Comparison of ENCODE assay signal across 8 cellular contexts in genomic region chr1:173477286-173478098, GRCh38. TPM values are rescaled to one million over a fixed set of nuclear protein-coding genes. Genes with fewer than 3 reads are reported as not detected.
A peak's percentile ranks its signal among the peaks of the same experiment; 100 is the strongest.
DNase-seq lines count a peak whose midpoint lies in the region; ATAC-seq and TF ChIP-seq lines count a peak whose summit lies in the region.

Gene PRDX6 (plus strand): TSS chr1:173477335. CDS start chr1:173477398, 63 bp downstream.

- peaks cover 36% of the 10 kb centered on the region for H3K4me1 ChIP-seq in mucosa of descending colon (ENCODE audit: low read depth)
- H3K4me1 ChIP-seq in suprapubic skin, result peaks cover 38% of the 10 kb centered on the region

- peaks cover 63% of the 10 kb centered on the region for H3K4me1 Mint-ChIP-seq in activated CD8-positive, alpha-beta T cell treated with anti-CD3 and anti-CD28 coated beads for 36 hours (ENCODE audit: low read depth)

- H3K36me3 ChIP-seq in BJ (ENCODE audit: control insufficient read depth, insufficient read depth, low read length) (peaks cover 8% of the 10 kb centered on the region), mucosa of descending colon (ENCODE audit: low read depth) (peaks cover 8% of the 10 kb centered on the region), suprapubic skin (peaks cover 15% of the 10 kb centered on the region)

- no peaks in the 10 kb centered on the region for H3K9me3 Mint-ChIP-seq in activated CD8-positive, alpha-beta T cell treated with anti-CD3 and anti-CD28 coated beads for 36 hours

- H3K9me3 ChIP-seq in mucosa of descending colon (no peaks in the 10 kb centered on the region), suprapubic skin (no peaks in the 10 kb centered on the region)

- intact Hi-C loops in activated CD8-positive, alpha-beta T cell treated with anti-CD3 and anti-CD28 coated beads for 36 hours (cut with micrococcal nuclease), result loop anchor here (2.0 kb wide), 1 partner anchor 47 kb away; no protein-coding TSS in a partner anchor
- intact Hi-C loops in mucosa of descending colon (cut with DNase I, micrococcal nuclease), result loop anchor here in 1 of 2 donors (5.0 kb wide), 1 partner anchor 45 kb away; no protein-coding TSS in a partner anchor

- TF ChIP-seq CTCF in BJ (IDR thresholded peaks at IDR 0.05; ENCODE audit: insufficient read depth, low read depth, low read length), result no peak
- TF ChIP-seq CTCF in activated CD8-positive, alpha-beta T cell treated with anti-CD3 and anti-CD28 coated beads for 36 hours (IDR thresholded peaks at IDR 0.05), result no peak
- TF ChIP-seq CTCF in mucosa of descending colon (IDR thresholded peaks at IDR 0.05), result no peak
- TF ChIP-seq CTCF in suprapubic skin (IDR thresholded peaks at IDR 0.05), result no peak

- CTCF ChIA-PET in BJ (lab: Yijun Ruan, JAX), result interaction anchor here (0.6 to 2.4 kb wide), 6 partner anchors 46 to 537 kb away, joined by 3 to 12 read pairs (median 4); no protein-coding TSS in a partner anchor
- CTCF ChIA-PET in activated CD8-positive, alpha-beta T cell treated with anti-CD3 and anti-CD28 coated beads for 36 hours (lab: Charles Lee), result interaction anchor here (1.4 to 5.6 kb wide), 2 partner anchors 39 to 47 kb away, joined by 4 to 53 read pairs; no protein-coding TSS in a partner anchor

- H3K27me3 ChIP-seq in BJ (ENCODE audit: control insufficient read depth, insufficient read depth, low read length) (no peaks in the 10 kb centered on the region), suprapubic skin (no peaks in the 10 kb centered on the region)

- H3K36me3 Mint-ChIP-seq in activated CD8-positive, alpha-beta T cell treated with anti-CD3 and anti-CD28 coated beads for 36 hours (ENCODE audit: low read depth), result peaks cover 41% of the 10 kb centered on the region

- peak in 1 of 2 donors; percentile 56 for TF ChIP-seq POLR2A in suprapubic skin (IDR thresholded peaks at IDR 0.05)

- peak within 1 kb of the TSS; percentile 87 for H3K27ac ChIP-seq in epithelial cell of prostate
- peak within 1 kb of the TSS; percentile 98 for H3K27ac ChIP-seq in suprapubic skin

- POLR2A ChIA-PET in BJ (lab: Charles Lee), result interaction anchor here (0.5 to 0.7 kb wide), 2 partner anchors 38 to 367 kb away, joined by 3 read pairs; no protein-coding TSS in a partner anchor
- POLR2A ChIA-PET in activated CD8-positive, alpha-beta T cell treated with anti-CD3 and anti-CD28 coated beads for 36 hours (lab: Charles Lee), result interaction anchor here (0.5 to 2.9 kb wide), 16 partner anchors 10 to 1547 kb away, joined by 3 to 14 read pairs (median 4); partner anchors contain the start of genes CENPL, DARS2, GAS5 and KLHL20

- DNase-seq in BJ (ENCODE audit: low read depth) (no peak), NCI-H446 treated with DMSO at 0.1 percent for 48 hours (lab: John Stamatoyannopoulos, UW) (peak; percentile 87), epithelial cell of prostate (ENCODE audit: low read depth, low spot score) (no peak), mucosa of descending colon (peak in 2 of 3 donors; percentile 90 to 94), suprapubic skin (ENCODE audit: low spot score in 2 of 2) (peak; percentile 92 to 96)
- DNase-seq in activated CD8-positive, alpha-beta T cell treated with anti-CD3 and anti-CD28 coated beads for 36 hours, result peak; percentile 92

- H3K4me3 ChIP-seq in BJ (ENCODE audit: low read depth, low read length), result peak within 1 kb of the TSS; percentile 82
- peak within 1 kb of the TSS; percentile 87 for H3K4me3 ChIP-seq in mucosa of descending colon
- H3K4me3 ChIP-seq in suprapubic skin, result peak within 1 kb of the TSS; percentile 93

- H3K27ac Mint-ChIP-seq in activated CD8-positive, alpha-beta T cell treated with anti-CD3 and anti-CD28 coated beads for 36 hours, result peak within 1 kb of the TSS; percentile 95

- TF ChIP-seq EP300 in suprapubic skin (IDR thresholded peaks at IDR 0.05), result no peak

- ATAC-seq in GM18907 (IDR thresholded peaks at IDR 0.05; ENCODE audit: unreplicated experiment) (peak; percentile 67), HG03103 (IDR thresholded peaks at IDR 0.05; ENCODE audit: low read depth, unreplicated experiment) (peak; percentile 39), mucosa of descending colon (peak; percentile 52)
- ATAC-seq in activated CD8-positive, alpha-beta T cell treated with anti-CD3 and anti-CD28 coated beads for 36 hours, result peak; percentile 24

- peak within 1 kb of the TSS; percentile 83 for H3K4me3 Mint-ChIP-seq in activated CD8-positive, alpha-beta T cell treated with anti-CD3 and anti-CD28 coated beads for 36 hours

- H3K27me3 Mint-ChIP-seq in activated CD8-positive, alpha-beta T cell treated with anti-CD3 and anti-CD28 coated beads for 36 hours, result no peaks in the 10 kb centered on the region

- under 1% methylated on average over 55 of the region's 69 CpGs for WGBS in suprapubic skin

RNA-seq across cellular contexts. Expression of gene PRDX6, which starts in this region (rescaled TPM):
- 885 and 1,282 TPM in 2 replicates for polyA plus RNA-seq in BJ (2011; rRNA removed)
- polyA minus RNA-seq in BJ (2011; rRNA and poly(A)+ RNA removed), result 887 and 1,459 TPM in 2 replicates
- 100 to 1,000 TPM; 165 to 169 TPM for total RNA-seq in activated CD8-positive, alpha-beta T cell treated with anti-CD3 and anti-CD28 coated beads for 36 hours
- total RNA-seq in mucosa of descending colon (100 to 1,000 TPM; 398 to 884 (median 511) TPM), suprapubic skin (100 to 1,000 TPM; 151 to 223 (median 190) TPM)

Comparison
In these comparisons a context has a peak if more than half of its experiments do, and no peak if none do; other contexts are left out.
1. DNase-seq: peak in NCI-H446 treated with DMSO at 0.1 percent for 48 hours (single experiment), activated CD8-positive, alpha-beta T cell treated with anti-CD3 and anti-CD28 coated beads for 36 hours (single experiment), mucosa of descending colon (2 of 3) and suprapubic skin (2 of 2); none in BJ (single experiment) and epithelial cell of prostate (single experiment).
2. Peak in every context shown above with its lines, with median percentiles within 50 percentile points of each other: H3K4me3 ChIP-seq and ATAC-seq.